1 cellular context compared by ENCODE assay signal in the genomic region with DNA sequence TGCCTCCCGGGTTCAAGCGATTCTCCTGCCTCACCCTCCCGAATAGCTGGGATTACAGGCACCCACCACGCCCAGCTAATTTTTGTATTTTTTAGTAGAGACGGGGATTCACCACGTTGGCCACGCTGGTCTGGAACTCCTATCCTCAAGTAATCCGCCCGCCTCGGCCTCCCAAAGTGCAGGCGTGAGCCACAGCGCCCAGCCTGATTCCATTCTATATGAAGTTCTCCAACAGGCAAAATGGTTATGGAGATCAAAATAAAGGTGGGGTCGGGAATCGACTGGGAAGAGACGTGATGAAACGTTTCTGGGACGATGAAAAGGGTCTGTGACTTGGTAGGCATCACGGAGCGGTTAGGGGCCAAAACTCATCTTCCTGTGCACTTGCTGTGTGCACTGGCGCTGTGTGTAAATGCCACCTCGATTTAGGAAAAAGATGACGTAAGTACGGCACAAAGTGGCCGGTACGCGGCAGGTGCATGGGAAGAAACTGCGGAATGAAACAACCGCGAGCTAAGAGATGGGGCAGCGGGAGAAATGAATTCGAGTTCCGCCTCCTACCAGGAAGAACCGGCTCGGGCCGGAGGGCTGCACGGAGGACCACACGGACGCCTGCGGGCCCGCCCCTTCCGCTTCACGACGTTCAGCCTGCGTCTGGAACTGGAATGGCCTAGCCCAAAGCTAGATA.
TF ChIP-seq lines count a peak whose summit lies in the region.

No MANE protein-coding gene starts in this region.

TF ChIP-seq in K562, 482 proteins besides CTCF, POLR2A, EP300 and RAD21 (continued from another document and continues in another):
- TF ChIP-seq, protein P1, sequence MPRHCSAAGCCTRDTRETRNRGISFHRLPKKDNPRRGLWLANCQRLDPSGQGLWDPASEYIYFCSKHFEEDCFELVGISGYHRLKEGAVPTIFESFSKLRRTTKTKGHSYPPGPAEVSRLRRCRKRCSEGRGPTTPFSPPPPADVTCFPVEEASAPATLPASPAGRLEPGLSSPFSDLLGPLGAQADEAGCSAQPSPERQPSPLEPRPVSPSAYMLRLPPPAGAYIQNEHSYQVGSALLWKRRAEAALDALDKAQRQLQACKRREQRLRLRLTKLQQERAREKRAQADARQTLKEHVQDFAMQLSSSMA (CRISPR knock-in tag; IDR thresholded peaks at IDR 0.05) = no peak
- TF ChIP-seq ZFPM2 (CRISPR knock-in tag; IDR thresholded peaks at IDR 0.05) (no peak), ELF1 (tag; IDR thresholded peaks at IDR 0.05) (no peak), TRIM24 (IDR thresholded peaks at IDR 0.05) (peak in 1 of 2 experiments; percentile 51; a peak in 1 of 4 replicates), LEF1 (IDR thresholded peaks at IDR 0.05) (peak; percentile 75; the same call in 1 of the 2 replicates), HNRNPLL (IDR thresholded peaks at IDR 0.05; ENCODE audit: low read depth, low read length, poor library complexity, severe bottlenecking) (peak; percentile 18), EHMT2 (IDR thresholded peaks at IDR 0.05) (no peak), MXI1 (IDR thresholded peaks at IDR 0.05; ENCODE audit: low read depth, low read length) (no peak), POU5F1 (IDR thresholded peaks at IDR 0.05; ENCODE audit: borderline replicate concordance, low read depth, low read length, partially characterized antibody) (no peak), ZNF174 (CRISPR knock-in tag; IDR thresholded peaks at IDR 0.05) (no peak), HOXB6 (CRISPR knock-in tag; IDR thresholded peaks at IDR 0.05; ENCODE audit: borderline replicate concordance) (no peak), ETV1 (tag; conservative IDR thresholded peaks at IDR 0.05; ENCODE audit: low read depth) (peak; percentile 79), KAT2B (IDR thresholded peaks at IDR 0.05; ENCODE audit: low read depth, low read length) (no peak), GTF2F1 (IDR thresholded peaks at IDR 0.05; ENCODE audit: low read depth, low read length) (no peak), HEY1 (CRISPR knock-in tag; IDR thresholded peaks at IDR 0.05; ENCODE audit: borderline replicate concordance) (no peak), KLF6 (CRISPR knock-in tag; IDR thresholded peaks at IDR 0.05; ENCODE audit: borderline replicate concordance) (no peak), RBM15 (IDR thresholded peaks at IDR 0.05; ENCODE audit: insufficient read depth, low read length) (no peak), BACH1 (tag; IDR thresholded peaks at IDR 0.05) (no peak), ZNF143 (CRISPR knock-in tag; IDR thresholded peaks at IDR 0.05) (peak; percentile 50; the same call in 1 of the 2 replicates), HNRNPH1 (optimal IDR thresholded peaks at IDR 0.05; ENCODE audit: low read depth, low read length) (no peak)
- TF ChIP-seq, protein P2, sequence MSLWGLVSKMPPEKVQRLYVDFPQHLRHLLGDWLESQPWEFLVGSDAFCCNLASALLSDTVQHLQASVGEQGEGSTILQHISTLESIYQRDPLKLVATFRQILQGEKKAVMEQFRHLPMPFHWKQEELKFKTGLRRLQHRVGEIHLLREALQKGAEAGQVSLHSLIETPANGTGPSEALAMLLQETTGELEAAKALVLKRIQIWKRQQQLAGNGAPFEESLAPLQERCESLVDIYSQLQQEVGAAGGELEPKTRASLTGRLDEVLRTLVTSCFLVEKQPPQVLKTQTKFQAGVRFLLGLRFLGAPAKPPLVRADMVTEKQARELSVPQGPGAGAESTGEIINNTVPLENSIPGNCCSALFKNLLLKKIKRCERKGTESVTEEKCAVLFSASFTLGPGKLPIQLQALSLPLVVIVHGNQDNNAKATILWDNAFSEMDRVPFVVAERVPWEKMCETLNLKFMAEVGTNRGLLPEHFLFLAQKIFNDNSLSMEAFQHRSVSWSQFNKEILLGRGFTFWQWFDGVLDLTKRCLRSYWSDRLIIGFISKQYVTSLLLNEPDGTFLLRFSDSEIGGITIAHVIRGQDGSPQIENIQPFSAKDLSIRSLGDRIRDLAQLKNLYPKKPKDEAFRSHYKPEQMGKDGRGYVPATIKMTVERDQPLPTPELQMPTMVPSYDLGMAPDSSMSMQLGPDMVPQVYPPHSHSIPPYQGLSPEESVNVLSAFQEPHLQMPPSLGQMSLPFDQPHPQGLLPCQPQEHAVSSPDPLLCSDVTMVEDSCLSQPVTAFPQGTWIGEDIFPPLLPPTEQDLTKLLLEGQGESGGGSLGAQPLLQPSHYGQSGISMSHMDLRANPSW (CRISPR knock-in tag; IDR thresholded peaks at IDR 0.05) = no peak
- TF ChIP-seq, protein P3, sequence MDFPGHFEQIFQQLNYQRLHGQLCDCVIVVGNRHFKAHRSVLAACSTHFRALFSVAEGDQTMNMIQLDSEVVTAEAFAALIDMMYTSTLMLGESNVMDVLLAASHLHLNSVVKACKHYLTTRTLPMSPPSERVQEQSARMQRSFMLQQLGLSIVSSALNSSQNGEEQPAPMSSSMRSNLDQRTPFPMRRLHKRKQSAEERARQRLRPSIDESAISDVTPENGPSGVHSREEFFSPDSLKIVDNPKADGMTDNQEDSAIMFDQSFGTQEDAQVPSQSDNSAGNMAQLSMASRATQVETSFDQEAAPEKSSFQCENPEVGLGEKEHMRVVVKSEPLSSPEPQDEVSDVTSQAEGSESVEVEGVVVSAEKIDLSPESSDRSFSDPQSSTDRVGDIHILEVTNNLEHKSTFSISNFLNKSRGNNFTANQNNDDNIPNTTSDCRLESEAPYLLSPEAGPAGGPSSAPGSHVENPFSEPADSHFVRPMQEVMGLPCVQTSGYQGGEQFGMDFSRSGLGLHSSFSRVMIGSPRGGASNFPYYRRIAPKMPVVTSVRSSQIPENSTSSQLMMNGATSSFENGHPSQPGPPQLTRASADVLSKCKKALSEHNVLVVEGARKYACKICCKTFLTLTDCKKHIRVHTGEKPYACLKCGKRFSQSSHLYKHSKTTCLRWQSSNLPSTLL (IDR thresholded peaks at IDR 0.05) = peak; percentile 99
- TF ChIP-seq, protein P4, sequence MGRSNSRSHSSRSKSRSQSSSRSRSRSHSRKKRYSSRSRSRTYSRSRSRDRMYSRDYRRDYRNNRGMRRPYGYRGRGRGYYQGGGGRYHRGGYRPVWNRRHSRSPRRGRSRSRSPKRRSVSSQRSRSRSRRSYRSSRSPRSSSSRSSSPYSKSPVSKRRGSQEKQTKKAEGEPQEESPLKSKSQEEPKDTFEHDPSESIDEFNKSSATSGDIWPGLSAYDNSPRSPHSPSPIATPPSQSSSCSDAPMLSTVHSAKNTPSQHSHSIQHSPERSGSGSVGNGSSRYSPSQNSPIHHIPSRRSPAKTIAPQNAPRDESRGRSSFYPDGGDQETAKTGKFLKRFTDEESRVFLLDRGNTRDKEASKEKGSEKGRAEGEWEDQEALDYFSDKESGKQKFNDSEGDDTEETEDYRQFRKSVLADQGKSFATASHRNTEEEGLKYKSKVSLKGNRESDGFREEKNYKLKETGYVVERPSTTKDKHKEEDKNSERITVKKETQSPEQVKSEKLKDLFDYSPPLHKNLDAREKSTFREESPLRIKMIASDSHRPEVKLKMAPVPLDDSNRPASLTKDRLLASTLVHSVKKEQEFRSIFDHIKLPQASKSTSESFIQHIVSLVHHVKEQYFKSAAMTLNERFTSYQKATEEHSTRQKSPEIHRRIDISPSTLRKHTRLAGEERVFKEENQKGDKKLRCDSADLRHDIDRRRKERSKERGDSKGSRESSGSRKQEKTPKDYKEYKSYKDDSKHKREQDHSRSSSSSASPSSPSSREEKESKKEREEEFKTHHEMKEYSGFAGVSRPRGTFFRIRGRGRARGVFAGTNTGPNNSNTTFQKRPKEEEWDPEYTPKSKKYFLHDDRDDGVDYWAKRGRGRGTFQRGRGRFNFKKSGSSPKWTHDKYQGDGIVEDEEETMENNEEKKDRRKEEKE (IDR thresholded peaks at IDR 0.05; ENCODE audit: borderline replicate concordance in 1 of 2, control insufficient read depth in 1 of 2, low read depth in 2 of 2, low read length in 1 of 2) = no peak
- TF ChIP-seq, protein P5, sequence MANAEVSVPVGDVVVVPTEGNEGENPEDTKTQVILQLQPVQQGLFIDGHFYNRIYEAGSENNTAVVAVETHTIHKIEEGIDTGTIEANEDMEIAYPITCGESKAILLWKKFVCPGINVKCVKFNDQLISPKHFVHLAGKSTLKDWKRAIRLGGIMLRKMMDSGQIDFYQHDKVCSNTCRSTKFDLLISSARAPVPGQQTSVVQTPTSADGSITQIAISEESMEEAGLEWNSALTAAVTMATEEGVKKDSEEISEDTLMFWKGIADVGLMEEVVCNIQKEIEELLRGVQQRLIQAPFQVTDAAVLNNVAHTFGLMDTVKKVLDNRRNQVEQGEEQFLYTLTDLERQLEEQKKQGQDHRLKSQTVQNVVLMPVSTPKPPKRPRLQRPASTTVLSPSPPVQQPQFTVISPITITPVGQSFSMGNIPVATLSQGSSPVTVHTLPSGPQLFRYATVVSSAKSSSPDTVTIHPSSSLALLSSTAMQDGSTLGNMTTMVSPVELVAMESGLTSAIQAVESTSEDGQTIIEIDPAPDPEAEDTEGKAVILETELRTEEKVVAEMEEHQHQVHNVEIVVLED (CRISPR knock-in tag; IDR thresholded peaks at IDR 0.05) = 0 out of 2 replicates have a peak, but pooled peaks have one; percentile 36
- TF ChIP-seq, protein P6, sequence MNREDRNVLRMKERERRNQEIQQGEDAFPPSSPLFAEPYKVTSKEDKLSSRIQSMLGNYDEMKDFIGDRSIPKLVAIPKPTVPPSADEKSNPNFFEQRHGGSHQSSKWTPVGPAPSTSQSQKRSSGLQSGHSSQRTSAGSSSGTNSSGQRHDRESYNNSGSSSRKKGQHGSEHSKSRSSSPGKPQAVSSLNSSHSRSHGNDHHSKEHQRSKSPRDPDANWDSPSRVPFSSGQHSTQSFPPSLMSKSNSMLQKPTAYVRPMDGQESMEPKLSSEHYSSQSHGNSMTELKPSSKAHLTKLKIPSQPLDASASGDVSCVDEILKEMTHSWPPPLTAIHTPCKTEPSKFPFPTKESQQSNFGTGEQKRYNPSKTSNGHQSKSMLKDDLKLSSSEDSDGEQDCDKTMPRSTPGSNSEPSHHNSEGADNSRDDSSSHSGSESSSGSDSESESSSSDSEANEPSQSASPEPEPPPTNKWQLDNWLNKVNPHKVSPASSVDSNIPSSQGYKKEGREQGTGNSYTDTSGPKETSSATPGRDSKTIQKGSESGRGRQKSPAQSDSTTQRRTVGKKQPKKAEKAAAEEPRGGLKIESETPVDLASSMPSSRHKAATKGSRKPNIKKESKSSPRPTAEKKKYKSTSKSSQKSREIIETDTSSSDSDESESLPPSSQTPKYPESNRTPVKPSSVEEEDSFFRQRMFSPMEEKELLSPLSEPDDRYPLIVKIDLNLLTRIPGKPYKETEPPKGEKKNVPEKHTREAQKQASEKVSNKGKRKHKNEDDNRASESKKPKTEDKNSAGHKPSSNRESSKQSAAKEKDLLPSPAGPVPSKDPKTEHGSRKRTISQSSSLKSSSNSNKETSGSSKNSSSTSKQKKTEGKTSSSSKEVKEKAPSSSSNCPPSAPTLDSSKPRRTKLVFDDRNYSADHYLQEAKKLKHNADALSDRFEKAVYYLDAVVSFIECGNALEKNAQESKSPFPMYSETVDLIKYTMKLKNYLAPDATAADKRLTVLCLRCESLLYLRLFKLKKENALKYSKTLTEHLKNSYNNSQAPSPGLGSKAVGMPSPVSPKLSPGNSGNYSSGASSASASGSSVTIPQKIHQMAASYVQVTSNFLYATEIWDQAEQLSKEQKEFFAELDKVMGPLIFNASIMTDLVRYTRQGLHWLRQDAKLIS (CRISPR knock-in tag; IDR thresholded peaks at IDR 0.05) = no peak; the same call in 1 of the 2 replicates
- TF ChIP-seq, protein P7, sequence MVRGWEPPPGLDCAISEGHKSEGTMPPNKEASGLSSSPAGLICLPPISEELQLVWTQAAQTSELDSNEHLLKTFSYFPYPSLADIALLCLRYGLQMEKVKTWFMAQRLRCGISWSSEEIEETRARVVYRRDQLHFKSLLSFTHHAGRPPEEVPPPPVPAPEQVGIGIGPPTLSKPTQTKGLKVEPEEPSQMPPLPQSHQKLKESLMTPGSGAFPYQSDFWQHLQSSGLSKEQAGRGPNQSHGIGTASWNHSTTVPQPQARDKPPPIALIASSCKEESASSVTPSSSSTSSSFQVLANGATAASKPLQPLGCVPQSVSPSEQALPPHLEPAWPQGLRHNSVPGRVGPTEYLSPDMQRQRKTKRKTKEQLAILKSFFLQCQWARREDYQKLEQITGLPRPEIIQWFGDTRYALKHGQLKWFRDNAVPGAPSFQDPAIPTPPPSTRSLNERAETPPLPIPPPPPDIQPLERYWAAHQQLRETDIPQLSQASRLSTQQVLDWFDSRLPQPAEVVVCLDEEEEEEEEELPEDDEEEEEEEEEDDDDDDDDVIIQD (CRISPR knock-in tag; IDR thresholded peaks at IDR 0.05) = no peak
- TF ChIP-seq, protein P8, sequence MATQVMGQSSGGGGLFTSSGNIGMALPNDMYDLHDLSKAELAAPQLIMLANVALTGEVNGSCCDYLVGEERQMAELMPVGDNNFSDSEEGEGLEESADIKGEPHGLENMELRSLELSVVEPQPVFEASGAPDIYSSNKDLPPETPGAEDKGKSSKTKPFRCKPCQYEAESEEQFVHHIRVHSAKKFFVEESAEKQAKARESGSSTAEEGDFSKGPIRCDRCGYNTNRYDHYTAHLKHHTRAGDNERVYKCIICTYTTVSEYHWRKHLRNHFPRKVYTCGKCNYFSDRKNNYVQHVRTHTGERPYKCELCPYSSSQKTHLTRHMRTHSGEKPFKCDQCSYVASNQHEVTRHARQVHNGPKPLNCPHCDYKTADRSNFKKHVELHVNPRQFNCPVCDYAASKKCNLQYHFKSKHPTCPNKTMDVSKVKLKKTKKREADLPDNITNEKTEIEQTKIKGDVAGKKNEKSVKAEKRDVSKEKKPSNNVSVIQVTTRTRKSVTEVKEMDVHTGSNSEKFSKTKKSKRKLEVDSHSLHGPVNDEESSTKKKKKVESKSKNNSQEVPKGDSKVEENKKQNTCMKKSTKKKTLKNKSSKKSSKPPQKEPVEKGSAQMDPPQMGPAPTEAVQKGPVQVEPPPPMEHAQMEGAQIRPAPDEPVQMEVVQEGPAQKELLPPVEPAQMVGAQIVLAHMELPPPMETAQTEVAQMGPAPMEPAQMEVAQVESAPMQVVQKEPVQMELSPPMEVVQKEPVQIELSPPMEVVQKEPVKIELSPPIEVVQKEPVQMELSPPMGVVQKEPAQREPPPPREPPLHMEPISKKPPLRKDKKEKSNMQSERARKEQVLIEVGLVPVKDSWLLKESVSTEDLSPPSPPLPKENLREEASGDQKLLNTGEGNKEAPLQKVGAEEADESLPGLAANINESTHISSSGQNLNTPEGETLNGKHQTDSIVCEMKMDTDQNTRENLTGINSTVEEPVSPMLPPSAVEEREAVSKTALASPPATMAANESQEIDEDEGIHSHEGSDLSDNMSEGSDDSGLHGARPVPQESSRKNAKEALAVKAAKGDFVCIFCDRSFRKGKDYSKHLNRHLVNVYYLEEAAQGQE (CRISPR knock-in tag; IDR thresholded peaks at IDR 0.05; ENCODE audit: low read depth) = no peak
- TF ChIP-seq, protein P9, sequence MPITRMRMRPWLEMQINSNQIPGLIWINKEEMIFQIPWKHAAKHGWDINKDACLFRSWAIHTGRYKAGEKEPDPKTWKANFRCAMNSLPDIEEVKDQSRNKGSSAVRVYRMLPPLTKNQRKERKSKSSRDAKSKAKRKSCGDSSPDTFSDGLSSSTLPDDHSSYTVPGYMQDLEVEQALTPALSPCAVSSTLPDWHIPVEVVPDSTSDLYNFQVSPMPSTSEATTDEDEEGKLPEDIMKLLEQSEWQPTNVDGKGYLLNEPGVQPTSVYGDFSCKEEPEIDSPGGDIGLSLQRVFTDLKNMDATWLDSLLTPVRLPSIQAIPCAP (CRISPR knock-in tag; IDR thresholded peaks at IDR 0.05; ENCODE audit: borderline replicate concordance) = no peak
